In genomic region chr1:21296509-21297354, GRCh38 we compare ENCODE assay signal across 13 cellular contexts. TPM values are rescaled to one million over a fixed set of nuclear protein-coding genes. Genes with fewer than 3 reads are reported as not detected.
A peak's percentile ranks its signal among the peaks of the same experiment; 100 is the strongest.
DNase-seq lines count a peak whose midpoint lies in the region; ATAC-seq and TF ChIP-seq lines count a peak whose summit lies in the region.
"Had no signal": no experiment of that assay in that cellular context is flagged by ENCODE, and none has a peak within 500 bp of the region (broad histone marks: within the 10 kb centered on the region; RNA-seq: fewer than 3 reads in every experiment).

No MANE protein-coding gene starts in this region.

- no peaks in the 10 kb centered on the region for H3K27me3 ChIP-seq in OCI-LY3 (ENCODE audit: low read depth, low read length)
- H3K27me3 ChIP-seq in parathyroid adenoma (ENCODE audit: control insufficient read depth, insufficient read depth, low read length), result no peaks in the 10 kb centered on the region

- H3K27ac ChIP-seq in OCI-LY3 (ENCODE audit: low read length), result peak overlapping the region; percentile 100
- peak overlapping the region; percentile 45 for H3K27ac ChIP-seq in parathyroid adenoma

- H3K4me2 ChIP-seq in OCI-LY3 (ENCODE audit: low read length), result peak overlapping the region; percentile 41
- H3K4me2 ChIP-seq in parathyroid adenoma (ENCODE audit: low read length), result no peak overlapping the region

- H3K36me3 Mint-ChIP-seq in central memory CD8-positive, alpha-beta T cell (ENCODE audit: insufficient read depth), result peaks cover 20% of the 10 kb centered on the region

- H3K27me3 Mint-ChIP-seq in central memory CD8-positive, alpha-beta T cell, result no peaks in the 10 kb centered on the region

- H3K36me3 ChIP-seq in OCI-LY3 (replicated peaks; ENCODE audit: low read depth, low read length) (no peaks in the 10 kb centered on the region), parathyroid adenoma (ENCODE audit: control insufficient read depth, insufficient read depth, low read length) (no peaks in the 10 kb centered on the region)
- H3K36me3 ChIP-seq: thoracic aorta had no signal

- no peaks in the 10 kb centered on the region for H3K9me3 Mint-ChIP-seq in central memory CD8-positive, alpha-beta T cell

- H3K9ac ChIP-seq in OCI-LY3 (ENCODE audit: low read length) (peak overlapping the region; percentile 66), parathyroid adenoma (no peak overlapping the region)

- no peaks in the 10 kb centered on the region for H4K20me1 ChIP-seq in OCI-LY3 (ENCODE audit: insufficient read depth, low read length)

- peaks cover 69% of the 10 kb centered on the region for H3K4me1 Mint-ChIP-seq in central memory CD8-positive, alpha-beta T cell

- intact Hi-C loops in posterior cingulate gyrus (cut with DNase I), result no loop called here

- H2AFZ ChIP-seq in OCI-LY3 (ENCODE audit: low read depth, low read length) (no peak overlapping the region), parathyroid adenoma (no peak overlapping the region)

- peaks cover 69% of the 10 kb centered on the region for H3K79me2 ChIP-seq in OCI-LY3 (ENCODE audit: low read length)
- peaks cover 29% of the 10 kb centered on the region for H3K79me2 ChIP-seq in parathyroid adenoma

- DNase-seq in Daoy (ENCODE audit: low read depth), result peak; percentile 78
- DNase-seq in central memory CD8-positive, alpha-beta T cell (ENCODE audit: low spot score in 2 of 2), result no peak
- no peak for DNase-seq in posterior cingulate gyrus
- no peak for DNase-seq in NCI-H1092 (lab: John Stamatoyannopoulos, UW)
- DNase-seq: Caco-2, caudate nucleus, retina had no signal

- no peak overlapping the region for H3K4me3 ChIP-seq in OCI-LY3 (ENCODE audit: low read length)
- no peak overlapping the region for H3K4me3 ChIP-seq in parathyroid adenoma (ENCODE audit: low read depth, low read length)
- H3K4me3 ChIP-seq: esophagus muscularis mucosa, thoracic aorta had no signal

- TF ChIP-seq CTCF in OCI-LY3 (IDR thresholded peaks at IDR 0.05; ENCODE audit: low read depth, low read length) (no peak), parathyroid adenoma (IDR thresholded peaks at IDR 0.05) (no peak)

- no peaks in the 10 kb centered on the region for H3K9me3 ChIP-seq in OCI-LY3 (ENCODE audit: insufficient read depth, low read length)
- no peaks in the 10 kb centered on the region for H3K9me3 ChIP-seq in parathyroid adenoma (ENCODE audit: control insufficient read depth, low read length)
- H3K9me3 ChIP-seq: Caco-2, esophagus muscularis mucosa, thoracic aorta had no signal

- peak overlapping the region; percentile 99 for H3K27ac Mint-ChIP-seq in central memory CD8-positive, alpha-beta T cell (ENCODE audit: low read depth)

- H3K4me1 ChIP-seq in OCI-LY3 (ENCODE audit: low read length), result peaks cover 66% of the 10 kb centered on the region
- peaks cover 4% of the 10 kb centered on the region for H3K4me1 ChIP-seq in parathyroid adenoma
- H3K4me1 ChIP-seq: Caco-2 had no signal

- H3K4me3 Mint-ChIP-seq in central memory CD8-positive, alpha-beta T cell, result no peak overlapping the region

- no peak for ATAC-seq in central memory CD8-positive, alpha-beta T cell (replicated peaks; ENCODE audit: extremely low read depth, poor library complexity, severe bottlenecking)
- ATAC-seq in HG03439 (IDR thresholded peaks at IDR 0.05; ENCODE audit: unreplicated experiment) (no peak), GM21723 (IDR thresholded peaks at IDR 0.05; ENCODE audit: unreplicated experiment) (no peak)

RNA-seq across cellular contexts. Expression of gene ECE1, which starts 6.5 kb away (rescaled TPM):
- total RNA-seq in Daoy (2014; rRNA removed; shearing (Covaris generic)), result 59.8 and 69.8 TPM in 2 replicates
